In genomic region chr16:19520861-19521331, GRCh38 we compare ENCODE assay signal across 8 cellular contexts. TPM values are rescaled to one million over a fixed set of nuclear protein-coding genes. Genes with fewer than 3 reads are reported as not detected.
DNase-seq lines count a peak whose midpoint lies in the region; ATAC-seq and TF ChIP-seq lines count a peak whose summit lies in the region.

No MANE protein-coding gene starts in this region.

- H3K36me3 ChIP-seq in left ventricle myocardium inferior, result peaks cover 12% of the 10 kb centered on the region
- H3K36me3 ChIP-seq in SK-N-MC (ENCODE audit: insufficient read depth, low read length), result peaks cover 16% of the 10 kb centered on the region
- peaks cover 11% of the 10 kb centered on the region for H3K36me3 ChIP-seq in osteoblast (ENCODE audit: insufficient read depth, low read length)

- H3K9ac ChIP-seq in SK-N-MC (ENCODE audit: insufficient read length), result peak overlapping the region; percentile 81

- H4K20me1 ChIP-seq in osteoblast (ENCODE audit: insufficient read depth, low read length), result peaks cover 24% of the 10 kb centered on the region

- H3K27ac ChIP-seq in left ventricle myocardium inferior (replicated peaks), result peak overlapping the region; percentile 93
- H3K27ac ChIP-seq in SK-N-MC, result no peak overlapping the region
- peak overlapping the region; percentile 79 for H3K27ac ChIP-seq in epithelial cell of prostate
- H3K27ac ChIP-seq in osteoblast (ENCODE audit: low read depth, low read length), result peak overlapping the region; percentile 86

- H2AFZ ChIP-seq in osteoblast (ENCODE audit: low read length), result peak overlapping the region; percentile 96

- intact Hi-C loops in left ventricle myocardium inferior (cut with micrococcal nuclease), result no loop called here
- intact Hi-C loops in left cardiac atrium (cut with DNase I), result no loop called here

- H3K79me2 ChIP-seq in osteoblast (ENCODE audit: insufficient read depth, low read length), result peaks cover 43% of the 10 kb centered on the region

- peak overlapping the region; percentile 87 for H3K4me3 ChIP-seq in left ventricle myocardium inferior
- peak overlapping the region; percentile 96 for H3K4me3 ChIP-seq in SK-N-MC
- H3K4me3 ChIP-seq in osteoblast (ENCODE audit: insufficient read depth, low read length), result peak overlapping the region; percentile 96

- H3K27me3 ChIP-seq in left ventricle myocardium inferior (ENCODE audit: low read depth) (no peaks in the 10 kb centered on the region), osteoblast (ENCODE audit: insufficient read depth, low read length) (no peaks in the 10 kb centered on the region)

- ATAC-seq in left cardiac atrium (no peak), GM19452 (IDR thresholded peaks at IDR 0.05; ENCODE audit: unreplicated experiment) (no peak), GM18519 (IDR thresholded peaks at IDR 0.05; ENCODE audit: low FRiP score, unreplicated experiment) (no peak)

- H3K9me3 ChIP-seq in left ventricle myocardium inferior (replicated peaks), result no peaks in the 10 kb centered on the region
- H3K9me3 ChIP-seq in SK-N-MC (ENCODE audit: low read depth, low read length), result no peaks in the 10 kb centered on the region
- H3K9me3 ChIP-seq in osteoblast (ENCODE audit: low read depth, low read length), result no peaks in the 10 kb centered on the region

- H3K4me1 ChIP-seq in left ventricle myocardium inferior (peaks cover 82% of the 10 kb centered on the region), osteoblast (ENCODE audit: insufficient read depth, low read length) (peaks cover 32% of the 10 kb centered on the region)

- TF ChIP-seq CTCF in left ventricle myocardium inferior (IDR thresholded peaks at IDR 0.05; ENCODE audit: borderline replicate concordance) (no peak), osteoblast (IDR thresholded peaks at IDR 0.05; ENCODE audit: extremely low read depth, low read depth, low read length) (no peak)

- H3K4me2 ChIP-seq in osteoblast (ENCODE audit: insufficient read depth, low read length), result peak overlapping the region; percentile 91

- no peak for DNase-seq in left ventricle myocardium inferior
- no peak for DNase-seq in left cardiac atrium
- no peak for DNase-seq in SK-N-MC (ENCODE audit: low read depth, low spot score)
- peak; percentile 27 for DNase-seq in epithelial cell of prostate (ENCODE audit: low read depth, low spot score)
- no peak for DNase-seq in osteoblast (ENCODE audit: insufficient read length, low spot score, missing footprints)
- no peak for DNase-seq in HuH-7 (ENCODE audit: low spot score)

RNA-seq across cellular contexts. Expression of gene GDE1, which starts 1.0 kb away (rescaled TPM):
- 126 TPM for total RNA-seq in left ventricle myocardium inferior
- total RNA-seq in left cardiac atrium, result 10 to 100 TPM; 93.7 to 96.3 TPM
- 74.3 and 77.1 TPM in 2 replicates for total RNA-seq in osteoblast

RNA-seq across cellular contexts. Expression of gene CCP110, which starts 2.8 kb away (rescaled TPM):
- total RNA-seq in left ventricle myocardium inferior (8.4 TPM), left cardiac atrium (1 to 10 TPM; 7.9 to 9.3 TPM), osteoblast (8.3 and 11.8 TPM in 2 replicates)

RNA-seq across cellular contexts. Expression of gene VPS35L, which starts 34.6 kb away (rescaled TPM):
- total RNA-seq in left ventricle myocardium inferior (23.8 TPM), left cardiac atrium (10 to 100 TPM; 31.3 to 34.3 TPM), osteoblast (64.8 and 65.7 TPM in 2 replicates)
